ENCODE assay signal across 14 cellular contexts in genomic region chr1:175307160-175307559, GRCh38.
DNase-seq lines count a peak whose midpoint lies in the region; ATAC-seq and TF ChIP-seq lines count a peak whose summit lies in the region.
"Had no signal": no experiment of that assay in that cellular context is flagged by ENCODE, and none has a peak within 500 bp of the region (broad histone marks: within the 10 kb centered on the region; RNA-seq: fewer than 3 reads in every experiment).

No MANE protein-coding gene starts in this region.

- no peak overlapping the region for H3K4me3 ChIP-seq in brain microvascular endothelial cell (ENCODE audit: low read depth, low read length)
- H3K4me3 ChIP-seq: upper lobe of right lung had no signal

- DNase-seq in naive B cell (peak; percentile 31), WTC11 (ENCODE audit: low spot score) (no peak), DMS153 treated with DMSO at 0.1 percent for 48 hours (lab: John Stamatoyannopoulos, UW; ENCODE audit: unreplicated experiment) (no peak), brain microvascular endothelial cell (no peak)
- DNase-seq in stimulated activated CD8-positive, alpha-beta memory T cell treated with anti-CD3 and anti-CD28 coated beads, Interleukin-4, amount 100 ng/mL, for 48 hours, result no peak
- DNase-seq: cortex of kidney, NCI-H446 treated with DMSO at 0.1 percent for 48 hours, T1000, upper lobe of right lung had no signal

- TF ChIP-seq CTCF in WTC11 (IDR thresholded peaks at IDR 0.05) (no peak), brain microvascular endothelial cell (IDR thresholded peaks at IDR 0.05; ENCODE audit: low read depth, low read length, missing control alignments) (no peak)

- peak overlapping the region in 7 of 8 donors; percentile 1 to 86 (median 17) for H3K4me3 Mint-ChIP-seq in naive B cell
- no peak overlapping the region for H3K4me3 Mint-ChIP-seq in WTC11
- H3K4me3 Mint-ChIP-seq: activated naive CD8-positive, alpha-beta T cell had no signal

- CTCF ChIA-PET in WTC11 (lab: Charles Lee), result interaction anchor here (2.3 to 2.6 kb wide), 2 partner anchors 10 to 155 kb away, joined by 11 to 12 read pairs; no protein-coding TSS in a partner anchor

- ATAC-seq in GM19025 (IDR thresholded peaks at IDR 0.05; ENCODE audit: low read depth, unreplicated experiment) (peak; percentile 73), GM21576 (IDR thresholded peaks at IDR 0.05; ENCODE audit: unreplicated experiment) (peak; percentile 78), HG03175 (IDR thresholded peaks at IDR 0.05; ENCODE audit: unreplicated experiment) (peak; percentile 93), naive B cell (ENCODE audit: low read depth in 2 of 2) (peak; percentile 86 to 91), WTC11 (no peak)
- ATAC-seq: upper lobe of right lung had no signal

- H3K4me1 Mint-ChIP-seq in naive B cell (peaks cover 30 to 48% (median 40%) of the 10 kb centered on the region in 3 donors), WTC11 (peaks cover 8% of the 10 kb centered on the region)

- no peaks in the 10 kb centered on the region for H3K27me3 Mint-ChIP-seq in naive B cell
- H3K27me3 Mint-ChIP-seq in WTC11 (ENCODE audit: low read depth), result peaks cover 2% of the 10 kb centered on the region; the same call in 1 of the 2 replicates

- POLR2A ChIA-PET in WTC11 (lab: Charles Lee), result no interaction called here

- H3K9me3 Mint-ChIP-seq in naive B cell, result no peaks in the 10 kb centered on the region
- H3K9me3 Mint-ChIP-seq in WTC11, result no peaks in the 10 kb centered on the region

- H3K36me3 Mint-ChIP-seq in naive B cell, result no peaks in the 10 kb centered on the region
- no peaks in the 10 kb centered on the region for H3K36me3 Mint-ChIP-seq in WTC11
- H3K36me3 Mint-ChIP-seq: activated naive CD8-positive, alpha-beta T cell had no signal

- H3K27ac ChIP-seq in brain microvascular endothelial cell, result no peak overlapping the region
- H3K27ac ChIP-seq: RWPE1, upper lobe of right lung had no signal

- no peaks in the 10 kb centered on the region for H3K36me3 ChIP-seq in brain microvascular endothelial cell (replicated peaks)
- H3K36me3 ChIP-seq: upper lobe of right lung had no signal

- no peaks in the 10 kb centered on the region for H3K27me3 ChIP-seq in brain microvascular endothelial cell (replicated peaks)
- H3K27me3 ChIP-seq: upper lobe of right lung had no signal

- H3K27ac Mint-ChIP-seq in naive B cell (peak overlapping the region; percentile 49 to 94 (median 78)), WTC11 (no peak overlapping the region)
- H3K27ac Mint-ChIP-seq: activated naive CD8-positive, alpha-beta T cell had no signal

- in situ Hi-C loops in brain microvascular endothelial cell (cut with HindIII; ENCODE audit: low pct_ligation_motif_present, low sequenced_read_pairs), result no loop called here

TF ChIP-seq in WTC11, 78 proteins besides CTCF, POLR2A, EP300 and RAD21 (continues in another document):
- TF ChIP-seq TCF7 (CRISPR knock-in tag; IDR thresholded peaks at IDR 0.05; ENCODE audit: low read depth) (no peak), GTF2I (CRISPR knock-in tag; conservative IDR thresholded peaks at IDR 0.05) (no peak), HMGA2 (CRISPR knock-in tag; IDR thresholded peaks at IDR 0.05) (no peak), E2F5 (CRISPR knock-in tag; IDR thresholded peaks at IDR 0.05) (no peak), ZNF138 (CRISPR knock-in tag; conservative IDR thresholded peaks at IDR 0.05) (no peak), ZNF121 (CRISPR knock-in tag; IDR thresholded peaks at IDR 0.05) (no peak), RORB (CRISPR knock-in tag; IDR thresholded peaks at IDR 0.05) (no peak), ESRRA (CRISPR knock-in tag; IDR thresholded peaks at IDR 0.05; ENCODE audit: borderline replicate concordance) (no peak), GRHL2 (CRISPR knock-in tag; IDR thresholded peaks at IDR 0.05; ENCODE audit: insufficient replicate concordance, severe bottlenecking) (no peak), USF2 (CRISPR knock-in tag; IDR thresholded peaks at IDR 0.05) (no peak), ERG (CRISPR knock-in tag; IDR thresholded peaks at IDR 0.05) (no peak), JAZF1 (CRISPR knock-in tag; IDR thresholded peaks at IDR 0.05) (no peak), ZNF232 (CRISPR knock-in tag; IDR thresholded peaks at IDR 0.05) (no peak)
- TF ChIP-seq, protein P1, sequence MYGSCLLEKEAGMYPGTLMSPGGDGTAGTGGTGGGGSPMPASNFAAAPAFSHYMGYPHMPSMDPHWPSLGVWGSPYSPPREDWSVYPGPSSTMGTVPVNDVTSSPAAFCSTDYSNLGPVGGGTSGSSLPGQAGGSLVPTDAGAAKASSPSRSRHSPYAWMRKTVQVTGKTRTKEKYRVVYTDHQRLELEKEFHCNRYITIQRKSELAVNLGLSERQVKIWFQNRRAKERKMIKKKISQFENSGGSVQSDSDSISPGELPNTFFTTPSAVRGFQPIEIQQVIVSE (CRISPR knock-in tag; IDR thresholded peaks at IDR 0.05; ENCODE audit: borderline replicate concordance), result no peak
- TF ChIP-seq, protein P2, sequence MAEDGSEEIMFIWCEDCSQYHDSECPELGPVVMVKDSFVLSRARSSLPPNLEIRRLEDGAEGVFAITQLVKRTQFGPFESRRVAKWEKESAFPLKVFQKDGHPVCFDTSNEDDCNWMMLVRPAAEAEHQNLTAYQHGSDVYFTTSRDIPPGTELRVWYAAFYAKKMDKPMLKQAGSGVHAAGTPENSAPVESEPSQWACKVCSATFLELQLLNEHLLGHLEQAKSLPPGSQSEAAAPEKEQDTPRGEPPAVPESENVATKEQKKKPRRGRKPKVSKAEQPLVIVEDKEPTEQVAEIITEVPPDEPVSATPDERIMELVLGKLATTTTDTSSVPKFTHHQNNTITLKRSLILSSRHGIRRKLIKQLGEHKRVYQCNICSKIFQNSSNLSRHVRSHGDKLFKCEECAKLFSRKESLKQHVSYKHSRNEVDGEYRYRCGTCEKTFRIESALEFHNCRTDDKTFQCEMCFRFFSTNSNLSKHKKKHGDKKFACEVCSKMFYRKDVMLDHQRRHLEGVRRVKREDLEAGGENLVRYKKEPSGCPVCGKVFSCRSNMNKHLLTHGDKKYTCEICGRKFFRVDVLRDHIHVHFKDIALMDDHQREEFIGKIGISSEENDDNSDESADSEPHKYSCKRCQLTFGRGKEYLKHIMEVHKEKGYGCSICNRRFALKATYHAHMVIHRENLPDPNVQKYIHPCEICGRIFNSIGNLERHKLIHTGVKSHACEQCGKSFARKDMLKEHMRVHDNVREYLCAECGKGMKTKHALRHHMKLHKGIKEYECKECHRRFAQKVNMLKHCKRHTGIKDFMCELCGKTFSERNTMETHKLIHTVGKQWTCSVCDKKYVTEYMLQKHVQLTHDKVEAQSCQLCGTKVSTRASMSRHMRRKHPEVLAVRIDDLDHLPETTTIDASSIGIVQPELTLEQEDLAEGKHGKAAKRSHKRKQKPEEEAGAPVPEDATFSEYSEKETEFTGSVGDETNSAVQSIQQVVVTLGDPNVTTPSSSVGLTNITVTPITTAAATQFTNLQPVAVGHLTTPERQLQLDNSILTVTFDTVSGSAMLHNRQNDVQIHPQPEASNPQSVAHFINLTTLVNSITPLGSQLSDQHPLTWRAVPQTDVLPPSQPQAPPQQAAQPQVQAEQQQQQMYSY (CRISPR knock-in tag; IDR thresholded peaks at IDR 0.05), result no peak
